8 cellular contexts compared by ENCODE assay signal in genomic region chr13:114313061-114313860, GRCh38. TPM values are rescaled to one million over a fixed set of nuclear protein-coding genes. Genes with fewer than 3 reads are reported as not detected.
DNase-seq lines count a peak whose midpoint lies in the region; ATAC-seq and TF ChIP-seq lines count a peak whose summit lies in the region.

No MANE protein-coding gene starts in this region.

- H3K9me3 ChIP-seq in right cardiac atrium (ENCODE audit: control insufficient read depth, low read length) = no peaks in the 10 kb centered on the region

- peak overlapping the region; percentile 92 for H3K4me3 ChIP-seq in GM12865 (ENCODE audit: low read depth, low read length)
- peak overlapping the region; percentile 65 for H3K4me3 ChIP-seq in right cardiac atrium (ENCODE audit: low read length)

- peaks cover 31% of the 10 kb centered on the region for H3K36me3 Mint-ChIP-seq in activated T-cell treated with anti-CD3 and anti-CD28 coated beads, Interleukin-2, amount 50 U/mL, for 24 hours (ENCODE audit: low read depth)

- peak overlapping the region; percentile 75 for H3K27ac ChIP-seq in right cardiac atrium (ENCODE audit: low read length)

- peak overlapping the region; percentile 95 for H3K27ac Mint-ChIP-seq in activated T-cell treated with anti-CD3 and anti-CD28 coated beads, Interleukin-2, amount 50 U/mL, for 24 hours

- POLR2A ChIA-PET in HEK293T (lab: Yijun Ruan, JAX) = no interaction called here

- no peak for TF ChIP-seq CTCF in GM12865 (IDR thresholded peaks at IDR 0.05; ENCODE audit: insufficient read depth, low read depth, low read length, missing control alignments)

- 88% methylated on average over 17 of the region's 17 CpGs for WGBS in right cardiac atrium

- H3K27me3 Mint-ChIP-seq in activated T-cell treated with anti-CD3 and anti-CD28 coated beads, Interleukin-2, amount 50 U/mL, for 24 hours = no peaks in the 10 kb centered on the region

- no peaks in the 10 kb centered on the region for H3K9me3 Mint-ChIP-seq in activated T-cell treated with anti-CD3 and anti-CD28 coated beads, Interleukin-2, amount 50 U/mL, for 24 hours

- CTCF ChIA-PET in HEK293T (lab: Yijun Ruan, JAX) = no interaction called here

- H3K27me3 ChIP-seq in right cardiac atrium (ENCODE audit: control insufficient read depth, insufficient read depth) = no peaks in the 10 kb centered on the region

- H3K4me1 ChIP-seq in right cardiac atrium (ENCODE audit: control insufficient read depth, insufficient read depth, low read length) = peaks cover under 1% of the 10 kb centered on the region

- ATAC-seq in HG03354 (IDR thresholded peaks at IDR 0.05; ENCODE audit: poor library complexity, severe bottlenecking, unreplicated experiment) (peak; percentile 34), right cardiac atrium (no peak), HG03457 (IDR thresholded peaks at IDR 0.05; ENCODE audit: unreplicated experiment) (no peak)

- DNase-seq in GM12865 (ENCODE audit: low read depth) = peak; percentile 83
- peak; percentile 64 for DNase-seq in activated T-cell treated with anti-CD3 and anti-CD28 coated beads, Interleukin-2, amount 50 U/mL, for 24 hours
- DNase-seq in right cardiac atrium = peak in 2 of 3 donors; percentile 47 to 64
- peak; percentile 45 to 47 for DNase-seq in stimulated activated CD4-positive, alpha-beta T cell treated with anti-CD3 and anti-CD28 coated beads, Interleukin-15, amount 100 ng/mL, for 48 hours (ENCODE audit: low read depth in 2 of 2)
- no peak for DNase-seq in inferior parietal cortex (ENCODE audit: extremely low spot score)
- no peak for DNase-seq in HEK293T (ENCODE audit: extremely low spot score)

- intact Hi-C loops in right cardiac atrium (cut with DNase I) = no loop called here

- peak overlapping the region; percentile 80 for H3K4me3 Mint-ChIP-seq in activated T-cell treated with anti-CD3 and anti-CD28 coated beads, Interleukin-2, amount 50 U/mL, for 24 hours

- H3K4me1 Mint-ChIP-seq in activated T-cell treated with anti-CD3 and anti-CD28 coated beads, Interleukin-2, amount 50 U/mL, for 24 hours (ENCODE audit: low read depth) = peaks cover 40% of the 10 kb centered on the region

TF ChIP-seq in HEK293T, 16 proteins besides CTCF, POLR2A, EP300 and RAD21:
- no peak for TF ChIP-seq SP1 (IDR thresholded peaks at IDR 0.05)

RNA-seq across cellular contexts. Expression of gene CHAMP1, which starts 1.0 kb away (rescaled TPM):
- 10 to 100 TPM; 10.7 to 12.8 (median 12.6) TPM for total RNA-seq in right cardiac atrium
- polyA plus RNA-seq in right cardiac atrium = 5.2 TPM

RNA-seq across cellular contexts. Expression of gene UPF3A, which starts 31.9 kb away (rescaled TPM):
- 10 to 100 TPM; 25.3 to 28.2 (median 26.5) TPM for total RNA-seq in right cardiac atrium
- 36.3 TPM for polyA plus RNA-seq in right cardiac atrium

Comparison
In these comparisons a context has a peak if more than half of its experiments do, and no peak if none do; other contexts are left out.
1. DNase-seq: peak in GM12865 (single experiment), activated T-cell treated with anti-CD3 and anti-CD28 coated beads, Interleukin-2, amount 50 U/mL, for 24 hours (single experiment), right cardiac atrium (2 of 3) and stimulated activated CD4-positive, alpha-beta T cell treated with anti-CD3 and anti-CD28 coated beads, Interleukin-15, amount 100 ng/mL, for 48 hours (2 of 2); none in inferior parietal cortex (single experiment) and HEK293T (single experiment).